In genomic region chr4:151935411-151935810, GRCh38 we compare ENCODE assay signal across 7 cellular contexts.
"Had no signal": no experiment of that assay in that cellular context is flagged by ENCODE, and none has a peak within 500 bp of the region (broad histone marks: within the 10 kb centered on the region; RNA-seq: fewer than 3 reads in every experiment).

No MANE protein-coding gene starts in this region.

- H3K9me3 Mint-ChIP-seq: H9, HFFc6 had no signal

- H3K4me3 Mint-ChIP-seq: GM23338, H9, HFFc6 had no signal

- ATAC-seq: GM23338, HCT116 had no signal

- DNase-seq: GM23248, GOT3, H7, H9, HFFc6 had no signal

- H3K4me3 ChIP-seq: GM23248, GM23338 had no signal

- H3K27ac Mint-ChIP-seq: GM23338, H9, HFFc6 had no signal
